1 cellular context compared by ENCODE assay signal in the genomic region with DNA sequence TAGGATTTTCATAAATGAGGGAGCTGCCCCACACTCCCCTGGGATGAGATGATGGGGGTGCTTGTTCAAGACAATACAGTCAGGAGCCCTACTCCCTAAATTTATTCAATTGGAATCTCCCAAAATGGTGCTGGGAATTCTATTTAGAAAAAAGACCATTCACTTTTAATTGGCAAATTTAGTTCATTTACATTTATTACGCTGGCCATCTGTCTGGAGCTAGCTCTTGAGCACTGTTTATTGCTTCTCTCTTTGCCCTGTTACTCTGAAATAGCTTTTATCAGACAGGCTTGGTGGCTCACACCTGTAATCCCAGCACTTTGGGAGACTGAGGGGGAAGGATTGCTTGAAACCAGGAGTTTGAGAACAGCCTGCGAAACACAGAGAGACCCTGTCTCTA.
TF ChIP-seq lines count a peak whose summit lies in the region.

No MANE protein-coding gene starts in this region.

TF ChIP-seq in GM23338, 12 proteins besides CTCF, POLR2A, EP300 and RAD21 (continued from another document):
- TF ChIP-seq, protein P1, sequence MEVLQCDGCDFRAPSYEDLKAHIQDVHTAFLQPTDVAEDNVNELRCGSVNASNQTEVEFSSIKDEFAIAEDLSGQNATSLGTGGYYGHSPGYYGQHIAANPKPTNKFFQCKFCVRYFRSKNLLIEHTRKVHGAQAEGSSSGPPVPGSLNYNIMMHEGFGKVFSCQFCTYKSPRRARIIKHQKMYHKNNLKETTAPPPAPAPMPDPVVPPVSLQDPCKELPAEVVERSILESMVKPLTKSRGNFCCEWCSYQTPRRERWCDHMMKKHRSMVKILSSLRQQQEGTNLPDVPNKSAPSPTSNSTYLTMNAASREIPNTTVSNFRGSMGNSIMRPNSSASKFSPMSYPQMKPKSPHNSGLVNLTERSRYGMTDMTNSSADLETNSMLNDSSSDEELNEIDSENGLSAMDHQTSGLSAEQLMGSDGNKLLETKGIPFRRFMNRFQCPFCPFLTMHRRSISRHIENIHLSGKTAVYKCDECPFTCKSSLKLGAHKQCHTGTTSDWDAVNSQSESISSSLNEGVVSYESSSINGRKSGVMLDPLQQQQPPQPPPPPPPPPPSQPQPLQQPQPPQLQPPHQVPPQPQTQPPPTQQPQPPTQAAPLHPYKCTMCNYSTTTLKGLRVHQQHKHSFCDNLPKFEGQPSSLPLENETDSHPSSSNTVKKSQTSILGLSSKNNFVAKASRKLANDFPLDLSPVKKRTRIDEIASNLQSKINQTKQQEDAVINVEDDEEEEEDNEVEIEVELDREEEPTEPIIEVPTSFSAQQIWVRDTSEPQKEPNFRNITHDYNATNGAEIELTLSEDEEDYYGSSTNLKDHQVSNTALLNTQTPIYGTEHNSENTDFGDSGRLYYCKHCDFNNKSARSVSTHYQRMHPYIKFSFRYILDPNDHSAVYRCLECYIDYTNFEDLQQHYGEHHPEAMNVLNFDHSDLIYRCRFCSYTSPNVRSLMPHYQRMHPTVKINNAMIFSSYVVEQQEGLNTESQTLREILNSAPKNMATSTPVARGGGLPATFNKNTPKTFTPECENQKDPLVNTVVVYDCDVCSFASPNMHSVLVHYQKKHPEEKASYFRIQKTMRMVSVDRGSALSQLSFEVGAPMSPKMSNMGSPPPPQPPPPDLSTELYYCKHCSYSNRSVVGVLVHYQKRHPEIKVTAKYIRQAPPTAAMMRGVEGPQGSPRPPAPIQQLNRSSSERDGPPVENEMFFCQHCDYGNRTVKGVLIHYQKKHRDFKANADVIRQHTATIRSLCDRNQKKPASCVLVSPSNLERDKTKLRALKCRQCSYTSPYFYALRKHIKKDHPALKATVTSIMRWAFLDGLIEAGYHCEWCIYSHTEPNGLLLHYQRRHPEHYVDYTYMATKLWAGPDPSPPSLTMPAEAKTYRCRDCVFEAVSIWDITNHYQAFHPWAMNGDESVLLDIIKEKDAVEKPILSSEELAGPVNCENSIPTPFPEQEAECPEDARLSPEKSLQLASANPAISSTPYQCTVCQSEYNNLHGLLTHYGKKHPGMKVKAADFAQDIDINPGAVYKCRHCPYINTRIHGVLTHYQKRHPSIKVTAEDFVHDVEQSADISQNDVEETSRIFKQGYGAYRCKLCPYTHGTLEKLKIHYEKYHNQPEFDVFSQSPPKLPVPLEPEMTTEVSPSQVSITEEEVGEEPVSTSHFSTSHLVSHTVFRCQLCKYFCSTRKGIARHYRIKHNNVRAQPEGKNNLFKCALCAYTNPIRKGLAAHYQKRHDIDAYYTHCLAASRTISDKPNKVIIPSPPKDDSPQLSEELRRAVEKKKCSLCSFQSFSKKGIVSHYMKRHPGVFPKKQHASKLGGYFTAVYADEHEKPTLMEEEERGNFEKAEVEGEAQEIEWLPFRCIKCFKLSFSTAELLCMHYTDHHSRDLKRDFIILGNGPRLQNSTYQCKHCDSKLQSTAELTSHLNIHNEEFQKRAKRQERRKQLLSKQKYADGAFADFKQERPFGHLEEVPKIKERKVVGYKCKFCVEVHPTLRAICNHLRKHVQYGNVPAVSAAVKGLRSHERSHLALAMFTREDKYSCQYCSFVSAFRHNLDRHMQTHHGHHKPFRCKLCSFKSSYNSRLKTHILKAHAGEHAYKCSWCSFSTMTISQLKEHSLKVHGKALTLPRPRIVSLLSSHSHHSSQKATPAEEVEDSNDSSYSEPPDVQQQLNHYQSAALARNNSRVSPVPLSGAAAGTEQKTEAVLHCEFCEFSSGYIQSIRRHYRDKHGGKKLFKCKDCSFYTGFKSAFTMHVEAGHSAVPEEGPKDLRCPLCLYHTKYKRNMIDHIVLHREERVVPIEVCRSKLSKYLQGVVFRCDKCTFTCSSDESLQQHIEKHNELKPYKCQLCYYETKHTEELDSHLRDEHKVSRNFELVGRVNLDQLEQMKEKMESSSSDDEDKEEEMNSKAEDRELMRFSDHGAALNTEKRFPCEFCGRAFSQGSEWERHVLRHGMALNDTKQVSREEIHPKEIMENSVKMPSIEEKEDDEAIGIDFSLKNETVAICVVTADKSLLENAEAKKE (CRISPR knock-in tag; IDR thresholded peaks at IDR 0.05), result no peak
- no peak for TF ChIP-seq STAT1 (IDR thresholded peaks at IDR 0.05; ENCODE audit: unreplicated experiment)
- no peak for TF ChIP-seq ZNF331 (CRISPR knock-in tag; IDR thresholded peaks at IDR 0.05; ENCODE audit: low read depth)
- TF ChIP-seq, protein P2, sequence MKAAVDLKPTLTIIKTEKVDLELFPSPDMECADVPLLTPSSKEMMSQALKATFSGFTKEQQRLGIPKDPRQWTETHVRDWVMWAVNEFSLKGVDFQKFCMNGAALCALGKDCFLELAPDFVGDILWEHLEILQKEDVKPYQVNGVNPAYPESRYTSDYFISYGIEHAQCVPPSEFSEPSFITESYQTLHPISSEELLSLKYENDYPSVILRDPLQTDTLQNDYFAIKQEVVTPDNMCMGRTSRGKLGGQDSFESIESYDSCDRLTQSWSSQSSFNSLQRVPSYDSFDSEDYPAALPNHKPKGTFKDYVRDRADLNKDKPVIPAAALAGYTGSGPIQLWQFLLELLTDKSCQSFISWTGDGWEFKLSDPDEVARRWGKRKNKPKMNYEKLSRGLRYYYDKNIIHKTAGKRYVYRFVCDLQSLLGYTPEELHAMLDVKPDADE (IDR thresholded peaks at IDR 0.05), result no peak
- TF ChIP-seq CREB1 (CRISPR knock-in tag; IDR thresholded peaks at IDR 0.05; ENCODE audit: low read depth), result no peak
- TF ChIP-seq NANOG (IDR thresholded peaks at IDR 0.05; ENCODE audit: borderline replicate concordance), result no peak
